In the genomic region with DNA sequence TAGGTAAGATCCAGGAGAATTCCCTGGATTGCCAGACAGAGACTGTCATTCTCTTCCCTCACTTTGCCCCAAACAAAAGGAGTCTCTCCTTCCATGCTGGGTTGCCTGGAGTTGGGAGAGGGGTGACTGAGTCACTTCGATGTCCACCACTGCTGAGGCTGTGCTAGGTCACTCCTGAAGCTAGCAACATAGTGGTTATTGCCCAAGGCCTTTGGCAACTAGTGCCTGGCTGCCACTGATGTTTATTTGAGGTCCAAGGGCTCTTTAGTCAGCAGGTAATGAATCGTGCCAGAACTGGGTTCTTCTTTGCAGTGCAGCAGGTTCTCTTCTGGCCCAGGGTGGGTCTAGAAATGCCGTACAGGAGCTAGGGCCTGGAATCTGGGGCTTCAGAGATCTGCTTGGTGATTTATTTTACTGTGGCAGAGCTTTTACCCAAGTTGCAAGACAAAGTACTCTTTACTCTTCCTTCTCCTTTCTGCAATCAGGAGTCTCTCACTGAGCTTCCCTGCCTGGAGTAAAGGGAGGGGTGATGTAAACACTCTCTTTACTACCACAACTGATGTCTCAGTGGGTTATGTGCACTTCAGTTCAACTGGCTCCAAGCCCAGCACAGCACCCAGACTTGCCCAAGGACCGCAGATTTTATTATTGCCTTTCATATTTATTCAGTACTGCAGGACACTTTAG, we compare ENCODE assay signal across 23 cellular contexts.
DNase-seq lines count a peak whose midpoint lies in the region; ATAC-seq and TF ChIP-seq lines count a peak whose summit lies in the region.
"Had no signal": no experiment of that assay in that cellular context is flagged by ENCODE, and none has a peak within 500 bp of the region (broad histone marks: within the 10 kb centered on the region; RNA-seq: fewer than 3 reads in every experiment).

No MANE protein-coding gene starts in this region.

- H3K27me3 ChIP-seq in neuronal stem cell (ENCODE audit: control insufficient read depth in 3 of 3, insufficient read depth in 3 of 3, low read depth in 1 of 3, low read length in 3 of 3) (no peaks in the 10 kb centered on the region), HAP-1 (ENCODE audit: low read depth) (no peaks in the 10 kb centered on the region)
- H3K27me3 ChIP-seq: hepatocyte, right atrium auricular region, testis had no signal

- no peak overlapping the region for H2BK15ac ChIP-seq in neuronal stem cell (ENCODE audit: low read length)

- DNase-seq in EL (peak; percentile 12), NCI-H2029 (lab: John Stamatoyannopoulos, UW) (peak; percentile 5), fibroblast of mammary gland (ENCODE audit: low read depth) (peak; percentile 28), neuronal stem cell (ENCODE audit: low spot score) (no peak), HAP-1 (ENCODE audit: low spot score in 2 of 2) (no peak), cardiac septum (ENCODE audit: low spot score) (no peak)
- no peak for DNase-seq in activated CD4-positive, alpha-beta memory T cell treated with anti-CD3 and anti-CD28 coated beads for 36 hours
- DNase-seq: activated CD4-positive, alpha-beta T cell treated with anti-CD3 and anti-CD28 coated beads for 48 hours; activated naive CD8-positive, alpha-beta T cell treated with anti-CD3 and anti-CD28 coated beads for 36 hours; CD4-positive, alpha-beta T cell; HCEC 1CT; naive thymus-derived CD4-positive, alpha-beta T cell; NCI-H1436 treated with DMSO at 0.1 percent for 48 hours; PC-9; T-helper 1 cell; testis had no signal

- H3K14ac ChIP-seq in neuronal stem cell (ENCODE audit: low read length): peak overlapping the region; percentile 84

- H3K4me1 Mint-ChIP-seq in activated CD4-positive, alpha-beta memory T cell treated with anti-CD3 and anti-CD28 coated beads for 36 hours (ENCODE audit: low read depth): no peaks in the 10 kb centered on the region
- H3K4me1 Mint-ChIP-seq: activated naive CD8-positive, alpha-beta T cell treated with anti-CD3 and anti-CD28 coated beads for 36 hours; activated T-helper 17 cell treated with anti-CD3 and anti-CD28 coated beads, Interleukin-2, amount 50 U/mL, for 72 hours; brain; memory B cell; naive thymus-derived CD4-positive, alpha-beta T cell had no signal

- no peak overlapping the region for H3K23ac ChIP-seq in neuronal stem cell (ENCODE audit: low read depth, low read length, poor library complexity)

- H2AFZ ChIP-seq in neuronal stem cell (ENCODE audit: low read length): no peak overlapping the region
- H2AFZ ChIP-seq: hepatocyte, PC-9 had no signal

- no peak overlapping the region for H2AK5ac ChIP-seq in neuronal stem cell (ENCODE audit: low read depth, low read length)

- no peaks in the 10 kb centered on the region for H3K27me3 Mint-ChIP-seq in activated CD4-positive, alpha-beta memory T cell treated with anti-CD3 and anti-CD28 coated beads for 36 hours
- H3K27me3 Mint-ChIP-seq: activated naive CD8-positive, alpha-beta T cell treated with anti-CD3 and anti-CD28 coated beads for 36 hours; activated T-helper 17 cell treated with anti-CD3 and anti-CD28 coated beads, Interleukin-2, amount 50 U/mL, for 72 hours; brain; CD4-positive, alpha-beta T cell; memory B cell; naive thymus-derived CD4-positive, alpha-beta T cell had no signal

- no peak overlapping the region for H4K8ac ChIP-seq in neuronal stem cell (ENCODE audit: low read depth, low read length)

- no peak for TF ChIP-seq CTCF in fibroblast of mammary gland (conservative IDR thresholded peaks at IDR 0.05; ENCODE audit: control insufficient read depth, insufficient read depth, low read depth, low read length)

- H3K4me3 ChIP-seq in fibroblast of mammary gland (ENCODE audit: control insufficient read depth, low read depth, low read length): no peak overlapping the region
- H3K4me3 ChIP-seq in neuronal stem cell (ENCODE audit: low read length in 2 of 2): no peak overlapping the region
- H3K4me3 ChIP-seq in HAP-1: no peak overlapping the region
- H3K4me3 ChIP-seq: coronary artery, hepatocyte, PC-9, right atrium auricular region, testis had no signal

- H3K36me3 ChIP-seq in neuronal stem cell (replicated peaks in 1 of 2; ENCODE audit: control insufficient read depth in 2 of 2, insufficient read depth in 2 of 2, low read length in 2 of 2) (peaks cover 0 to 2% of the 10 kb centered on the region in 2 donors), HAP-1 (replicated peaks) (no peaks in the 10 kb centered on the region)
- H3K36me3 ChIP-seq: right atrium auricular region had no signal

- no peak overlapping the region for H3K27ac Mint-ChIP-seq in activated CD4-positive, alpha-beta memory T cell treated with anti-CD3 and anti-CD28 coated beads for 36 hours
- H3K27ac Mint-ChIP-seq: activated naive CD8-positive, alpha-beta T cell treated with anti-CD3 and anti-CD28 coated beads for 36 hours; activated T-helper 17 cell treated with anti-CD3 and anti-CD28 coated beads, Interleukin-2, amount 50 U/mL, for 72 hours; brain; CD4-positive, alpha-beta T cell; memory B cell; naive thymus-derived CD4-positive, alpha-beta T cell had no signal

- no peak overlapping the region for H4K91ac ChIP-seq in neuronal stem cell (ENCODE audit: low read depth, low read length, poor library complexity)

- H3K9me3 Mint-ChIP-seq in activated CD4-positive, alpha-beta memory T cell treated with anti-CD3 and anti-CD28 coated beads for 36 hours: peaks cover 4% of the 10 kb centered on the region
- H3K9me3 Mint-ChIP-seq: activated naive CD8-positive, alpha-beta T cell treated with anti-CD3 and anti-CD28 coated beads for 36 hours; brain; CD4-positive, alpha-beta T cell; memory B cell had no signal

- POLR2A ChIA-PET in activated CD4-positive, alpha-beta memory T cell treated with anti-CD3 and anti-CD28 coated beads for 36 hours (lab: Charles Lee): no interaction called here

- no peak overlapping the region for H3K9ac ChIP-seq in neuronal stem cell (ENCODE audit: low read depth, low read length, poor library complexity)

- no peak overlapping the region for H3K27ac ChIP-seq in neuronal stem cell (replicated peaks; ENCODE audit: low read length)
- H3K27ac ChIP-seq: hepatocyte, PC-9, right atrium auricular region, testis had no signal

- H2BK120ac ChIP-seq in neuronal stem cell (ENCODE audit: low read depth, low read length): no peak overlapping the region

- CTCF ChIA-PET in activated CD4-positive, alpha-beta memory T cell treated with anti-CD3 and anti-CD28 coated beads for 36 hours (lab: Charles Lee): interaction anchor here (0.6 kb wide), 1 partner anchor 37 kb away, joined by 3 read pairs; no protein-coding TSS in a partner anchor

- intact Hi-C loops in cardiac septum (cut with DNase I): no loop called here
- intact Hi-C loops in activated CD4-positive, alpha-beta memory T cell treated with anti-CD3 and anti-CD28 coated beads for 36 hours (cut with micrococcal nuclease): no loop called here

- no peaks in the 10 kb centered on the region for H3K79me1 ChIP-seq in neuronal stem cell (ENCODE audit: low read depth, low read length)

- H3K4me1 ChIP-seq in neuronal stem cell (ENCODE audit: control insufficient read depth in 2 of 2, insufficient read depth in 1 of 2, low read depth in 1 of 2, low read length in 2 of 2): peaks cover 0 to 1% of the 10 kb centered on the region in 2 donors
- H3K4me1 ChIP-seq in HAP-1: peaks cover 11% of the 10 kb centered on the region
- H3K4me1 ChIP-seq: right atrium auricular region, testis had no signal

- H3K9me3 ChIP-seq in neuronal stem cell (replicated peaks in 1 of 2; ENCODE audit: control insufficient read depth in 2 of 2, insufficient read depth in 1 of 2, low read depth in 1 of 2, low read length in 2 of 2): no peaks in the 10 kb centered on the region
- no peaks in the 10 kb centered on the region for H3K9me3 ChIP-seq in HAP-1
- H3K9me3 ChIP-seq: right atrium auricular region, testis had no signal

- no peak overlapping the region for H3K4ac ChIP-seq in neuronal stem cell (ENCODE audit: low read length)

- ATAC-seq in HG03354 (IDR thresholded peaks at IDR 0.05; ENCODE audit: poor library complexity, severe bottlenecking, unreplicated experiment): no peak
- ATAC-seq: activated T-helper 17 cell treated with anti-CD3 and anti-CD28 coated beads, Interleukin-2, amount 50 U/mL, for 72 hours; naive thymus-derived CD4-positive, alpha-beta T cell had no signal

- H3K18ac ChIP-seq in neuronal stem cell (ENCODE audit: low read length): no peak overlapping the region

- H2BK5ac ChIP-seq in neuronal stem cell (ENCODE audit: low read length): no peak overlapping the region

- H3K36me3 Mint-ChIP-seq in activated CD4-positive, alpha-beta memory T cell treated with anti-CD3 and anti-CD28 coated beads for 36 hours: no peaks in the 10 kb centered on the region
- H3K36me3 Mint-ChIP-seq: activated naive CD8-positive, alpha-beta T cell treated with anti-CD3 and anti-CD28 coated beads for 36 hours; memory B cell; naive thymus-derived CD4-positive, alpha-beta T cell had no signal

- H3K4me3 Mint-ChIP-seq in activated CD4-positive, alpha-beta memory T cell treated with anti-CD3 and anti-CD28 coated beads for 36 hours: no peak overlapping the region
- H3K4me3 Mint-ChIP-seq: activated naive CD8-positive, alpha-beta T cell treated with anti-CD3 and anti-CD28 coated beads for 36 hours; activated T-helper 17 cell treated with anti-CD3 and anti-CD28 coated beads, Interleukin-2, amount 50 U/mL, for 72 hours; brain; CD4-positive, alpha-beta T cell; memory B cell; naive thymus-derived CD4-positive, alpha-beta T cell had no signal

- H2BK12ac ChIP-seq in neuronal stem cell (ENCODE audit: low read length): no peak overlapping the region

- in situ Hi-C loops in HAP-1 (cut with MboI; ENCODE audit: low sequenced_read_pairs): no loop called here

- WGBS in neuronal stem cell (ENCODE audit: extremely low coverage in 2 of 2, insufficient read length in 2 of 2, insufficient replicate concordance in 1 of 2), 2 donors: no CpG with 5 or more reads among the region's 4 CpGs

- H3K4me2 ChIP-seq in neuronal stem cell (ENCODE audit: insufficient read depth, low read length, poor library complexity, severe bottlenecking): no peak overlapping the region
- H3K4me2 ChIP-seq: hepatocyte, PC-9 had no signal

Comparison
In these comparisons a context has a peak if more than half of its experiments do, and no peak if none do; other contexts are left out.
1. DNase-seq: peak in EL (single experiment), NCI-H2029 (single experiment) and fibroblast of mammary gland (single experiment); none in neuronal stem cell (single experiment), HAP-1 (0 of 2), cardiac septum (single experiment) and activated CD4-positive, alpha-beta memory T cell treated with anti-CD3 and anti-CD28 coated beads for 36 hours (single experiment).